1 cellular context compared by ENCODE assay signal in the genomic region with DNA sequence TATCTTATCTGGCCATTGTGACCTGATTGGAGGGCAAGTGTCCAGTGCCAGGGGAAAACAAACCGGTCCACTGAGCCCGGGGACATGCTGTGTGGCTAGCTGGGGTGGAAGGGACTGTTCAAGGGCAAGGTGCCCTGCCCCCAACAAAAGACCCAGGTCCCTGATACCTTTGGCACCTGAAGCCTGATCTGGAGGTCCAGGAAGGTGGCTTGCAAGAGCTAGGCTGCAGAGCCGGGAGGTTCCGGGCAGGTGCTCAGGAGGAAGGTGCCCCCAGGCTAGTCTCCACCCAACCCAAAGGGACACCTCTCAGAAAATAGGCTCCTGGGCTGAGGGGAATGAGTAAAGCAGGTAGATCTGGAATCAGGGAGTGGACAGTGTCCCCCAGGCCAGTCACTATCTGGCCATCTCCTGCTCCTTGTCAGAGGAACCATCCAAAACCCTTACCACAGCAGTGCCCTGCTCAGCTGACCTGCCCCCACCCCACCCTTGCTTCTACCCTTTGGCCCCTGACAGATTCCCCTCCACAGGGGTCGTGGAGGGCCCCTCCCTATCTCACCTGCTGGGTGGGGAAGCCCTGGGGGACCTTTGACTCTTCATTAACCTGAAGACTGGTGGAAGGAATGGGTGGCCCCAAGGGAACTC.
TF ChIP-seq lines count a peak whose summit lies in the region.

No MANE protein-coding gene starts in this region.

TF ChIP-seq in HCT116, 20 proteins besides CTCF, POLR2A, EP300 and RAD21 (continued from another document):
- TF ChIP-seq, protein P1, sequence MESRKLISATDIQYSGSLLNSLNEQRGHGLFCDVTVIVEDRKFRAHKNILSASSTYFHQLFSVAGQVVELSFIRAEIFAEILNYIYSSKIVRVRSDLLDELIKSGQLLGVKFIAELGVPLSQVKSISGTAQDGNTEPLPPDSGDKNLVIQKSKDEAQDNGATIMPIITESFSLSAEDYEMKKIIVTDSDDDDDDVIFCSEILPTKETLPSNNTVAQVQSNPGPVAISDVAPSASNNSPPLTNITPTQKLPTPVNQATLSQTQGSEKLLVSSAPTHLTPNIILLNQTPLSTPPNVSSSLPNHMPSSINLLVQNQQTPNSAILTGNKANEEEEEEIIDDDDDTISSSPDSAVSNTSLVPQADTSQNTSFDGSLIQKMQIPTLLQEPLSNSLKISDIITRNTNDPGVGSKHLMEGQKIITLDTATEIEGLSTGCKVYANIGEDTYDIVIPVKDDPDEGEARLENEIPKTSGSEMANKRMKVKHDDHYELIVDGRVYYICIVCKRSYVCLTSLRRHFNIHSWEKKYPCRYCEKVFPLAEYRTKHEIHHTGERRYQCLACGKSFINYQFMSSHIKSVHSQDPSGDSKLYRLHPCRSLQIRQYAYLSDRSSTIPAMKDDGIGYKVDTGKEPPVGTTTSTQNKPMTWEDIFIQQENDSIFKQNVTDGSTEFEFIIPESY (IDR thresholded peaks at IDR 0.05; ENCODE audit: extremely low read depth, insufficient replicate concordance, low read length), result no peak
- no peak for TF ChIP-seq EGR1 (IDR thresholded peaks at IDR 0.05; ENCODE audit: low read depth)
- TF ChIP-seq YY1 (IDR thresholded peaks at IDR 0.05; ENCODE audit: extremely low read depth, insufficient replicate concordance, low read depth, low read length), result no peak
- TF ChIP-seq CBX3 (IDR thresholded peaks at IDR 0.05; ENCODE audit: low read depth), result no peak
- no peak for TF ChIP-seq EZH2phosphoT487 (IDR thresholded peaks at IDR 0.05; ENCODE audit: borderline replicate concordance)
- TF ChIP-seq, protein P2, sequence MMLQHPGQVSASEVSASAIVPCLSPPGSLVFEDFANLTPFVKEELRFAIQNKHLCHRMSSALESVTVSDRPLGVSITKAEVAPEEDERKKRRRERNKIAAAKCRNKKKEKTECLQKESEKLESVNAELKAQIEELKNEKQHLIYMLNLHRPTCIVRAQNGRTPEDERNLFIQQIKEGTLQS (IDR thresholded peaks at IDR 0.05), result no peak
- TF ChIP-seq ZNF274 (IDR thresholded peaks at IDR 0.05; ENCODE audit: low read depth, low read length), result no peak
- no peak for TF ChIP-seq EZH2 (IDR thresholded peaks at IDR 0.05)
- no peak for TF ChIP-seq CEBPB (IDR thresholded peaks at IDR 0.05; ENCODE audit: low read depth)
- TF ChIP-seq SRF (IDR thresholded peaks at IDR 0.05; ENCODE audit: low read depth), result no peak
- TF ChIP-seq, protein P3, sequence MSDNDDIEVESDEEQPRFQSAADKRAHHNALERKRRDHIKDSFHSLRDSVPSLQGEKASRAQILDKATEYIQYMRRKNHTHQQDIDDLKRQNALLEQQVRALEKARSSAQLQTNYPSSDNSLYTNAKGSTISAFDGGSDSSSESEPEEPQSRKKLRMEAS (IDR thresholded peaks at IDR 0.05), result no peak
- no peak for TF ChIP-seq ZFX (IDR thresholded peaks at IDR 0.05)
